ENCODE assay signal across 17 cellular contexts in genomic region chr6:97958143-97958542, GRCh38.
DNase-seq lines count a peak whose midpoint lies in the region; FAIRE-seq and TF ChIP-seq lines count a peak whose summit lies in the region.
"Had no signal": no experiment of that assay in that cellular context is flagged by ENCODE, and none has a peak within 500 bp of the region (broad histone marks: within the 10 kb centered on the region; RNA-seq: fewer than 3 reads in every experiment).

No MANE protein-coding gene starts in this region.

- no peak overlapping the region for H3K4me3 ChIP-seq in MG63
- H3K4me3 ChIP-seq in kidney (ENCODE audit: low read length in 2 of 2), result no peak overlapping the region

- H3K27me3 ChIP-seq in MG63, result no peaks in the 10 kb centered on the region
- H3K27me3 ChIP-seq: brain microvascular endothelial cell had no signal

- TF ChIP-seq CTCF in kidney (IDR thresholded peaks at IDR 0.05; ENCODE audit: borderline replicate concordance, extremely low read depth, insufficient read depth), result no peak

- FAIRE-seq in kidney (lab: Jason Lieb, UNC), result no peak
- no peak for FAIRE-seq in HTR-8/SVneo (lab: Jason Lieb, UNC)

- no peak overlapping the region for H3K27ac ChIP-seq in kidney (ENCODE audit: low read depth in 2 of 2, low read length in 2 of 2)
- H3K27ac ChIP-seq: brain microvascular endothelial cell, parathyroid adenoma had no signal

- in situ Hi-C loops in ACHN (cut with HindIII; ENCODE audit: low pct_ligation_motif_present, low pct_unique_long_range_greater_than_20kb, low sequenced_read_pairs), result no loop called here

- H3K9me3 ChIP-seq in MG63 (no peaks in the 10 kb centered on the region), kidney (ENCODE audit: control insufficient read depth in 1 of 2, low read length in 2 of 2) (no peaks in the 10 kb centered on the region)

- intact Hi-C loops in kidney (cut with DNase I), result no loop called here

- H3K9ac ChIP-seq in kidney (ENCODE audit: low read length in 2 of 2), result no peak overlapping the region
- H3K9ac ChIP-seq: parathyroid adenoma had no signal

- peak; percentile 56 for DNase-seq in ACHN
- DNase-seq in MG63, result peak; percentile 60
- DNase-seq in ecto neural progenitor cell (ENCODE audit: low spot score), result peak; percentile 71
- peak; percentile 76 for DNase-seq in kidney
- no peak for DNase-seq in HTR-8/SVneo (ENCODE audit: insufficient read length, low spot score)
- no peak for DNase-seq in stimulated activated CD4-positive, alpha-beta T cell treated with anti-CD3 and anti-CD28 coated beads, Interleukin-4, amount 100 ng/mL, for 1 hour
- DNase-seq in GM19238 (ENCODE audit: insufficient read length, low spot score), result no peak
- DNase-seq in activated effector memory CD4-positive, alpha-beta T cell treated with anti-CD3 and anti-CD28 coated beads, Interleukin-2, amount 50 U/mL, for 16 hours, result no peak
- DNase-seq: activated CD8-positive, alpha-beta T cell treated with anti-CD3 and anti-CD28 coated beads for 36 hours; activated effector memory CD4-positive, alpha-beta T cell treated with Interleukin-2 at 50 U/mL for 16 hours; brain microvascular endothelial cell; effector memory CD8-positive, alpha-beta T cell; GOT3; MV-4-11; NCI-H446; T-helper 9 cell had no signal

- H3K4me1 ChIP-seq in kidney (ENCODE audit: control insufficient read depth in 1 of 2, insufficient read depth in 1 of 2, low read depth in 1 of 2, low read length in 2 of 2), result no peaks in the 10 kb centered on the region
- H3K4me1 ChIP-seq: parathyroid adenoma had no signal

- no peaks in the 10 kb centered on the region for H3K36me3 ChIP-seq in MG63
- no peaks in the 10 kb centered on the region for H3K36me3 ChIP-seq in kidney (ENCODE audit: control insufficient read depth in 1 of 2, insufficient read depth in 2 of 2, low read length in 2 of 2)
- H3K36me3 ChIP-seq: brain microvascular endothelial cell had no signal

Comparison
In these comparisons a context has a peak if more than half of its experiments do, and no peak if none do; other contexts are left out.
1. DNase-seq: peak in ACHN (single experiment), MG63 (single experiment), ecto neural progenitor cell (single experiment) and kidney (single experiment); none in HTR-8/SVneo (single experiment), stimulated activated CD4-positive, alpha-beta T cell treated with anti-CD3 and anti-CD28 coated beads, Interleukin-4, amount 100 ng/mL, for 1 hour (single experiment), GM19238 (single experiment) and activated effector memory CD4-positive, alpha-beta T cell treated with anti-CD3 and anti-CD28 coated beads, Interleukin-2, amount 50 U/mL, for 16 hours (single experiment).